8 cellular contexts compared by ENCODE assay signal in genomic region chr4:158875026-158875425, GRCh38.
"Had no signal": no experiment of that assay in that cellular context is flagged by ENCODE, and none has a peak within 500 bp of the region (broad histone marks: within the 10 kb centered on the region; RNA-seq: fewer than 3 reads in every experiment).

No MANE protein-coding gene starts in this region.

- H3K4me3 ChIP-seq: HAP-1 had no signal

- DNase-seq: GOT3, H7, HFFc6, Karpas-422, KBM-7 had no signal

- H3K27ac ChIP-seq: KMS-11 had no signal

- FAIRE-seq: HTR-8/SVneo had no signal

- H3K4me2 ChIP-seq: KMS-11 had no signal

- H3K4me1 ChIP-seq: HAP-1 had no signal

- H3K36me3 ChIP-seq: HAP-1 had no signal

- H3K9me3 ChIP-seq: HAP-1 had no signal
